Comparison of ENCODE assay signal across 28 cellular contexts in genomic region chr5:7983433-7983832, GRCh38.
"Had no signal": no experiment of that assay in that cellular context is flagged by ENCODE, and none has a peak within 500 bp of the region (broad histone marks: within the 10 kb centered on the region; RNA-seq: fewer than 3 reads in every experiment).

No MANE protein-coding gene starts in this region.

- H3K27ac ChIP-seq: esophagus muscularis mucosa, foreskin keratinocyte, left lung, ovary, prostate gland, thoracic aorta, vagina, VCaP had no signal

- H3K36me3 ChIP-seq: esophagus muscularis mucosa, left lung, ovary, prostate gland, thoracic aorta, vagina had no signal

- H3K27ac Mint-ChIP-seq: activated naive CD4-positive, alpha-beta T cell treated with anti-CD3 and anti-CD28 coated beads, Interleukin-2, amount 10 ng/mL, durations not matched to agents 7 days and 5 days; activated naive CD8-positive, alpha-beta T cell treated with anti-CD3 and anti-CD28 coated beads, Interleukin-2, amount 10 ng/mL, durations not matched to agents 7 days and 5 days; endodermal cell had no signal

- H3K4me2 ChIP-seq: smooth muscle cell had no signal

- H3K9me3 Mint-ChIP-seq: activated naive CD4-positive, alpha-beta T cell treated with anti-CD3 and anti-CD28 coated beads, Interleukin-2, amount 10 ng/mL, durations not matched to agents 7 days and 5 days; endodermal cell; nephron progenitor cell had no signal

- H3K27me3 Mint-ChIP-seq: activated naive CD4-positive, alpha-beta T cell treated with anti-CD3 and anti-CD28 coated beads, Interleukin-2, amount 10 ng/mL, durations not matched to agents 7 days and 5 days; activated naive CD8-positive, alpha-beta T cell treated with anti-CD3 and anti-CD28 coated beads, Interleukin-2, amount 10 ng/mL, durations not matched to agents 7 days and 5 days had no signal

- DNase-seq: activated CD4-positive, alpha-beta T cell treated with anti-CD3 and anti-CD28 coated beads for 48 hours; activated CD4-positive, alpha-beta T cell treated with anti-CD3 and anti-CD28 coated beads, Interleukin-2, amount 50 U/mL, for 48 hours; activated CD8-positive, alpha-beta memory T cell treated with anti-CD3 and anti-CD28 coated beads for 24 hours; activated gamma-delta T cell; activated naive CD4-positive, alpha-beta T cell treated with anti-CD3 and anti-CD28 coated beads, Interleukin-2, amount 10 ng/mL, durations not matched to agents 7 days and 5 days; activated naive CD8-positive, alpha-beta T cell treated with anti-CD3 and anti-CD28 coated beads, Interleukin-2, amount 10 ng/mL, durations not matched to agents 7 days and 5 days; caudate nucleus; endodermal cell; foreskin keratinocyte; left lung; mesendoderm; nephron progenitor cell; ovary; retina; stimulated activated CD4-positive, alpha-beta T cell treated with anti-CD3 and anti-CD28 coated beads, Interleukin-15, amount 100 ng/mL, for 24 hours; stimulated activated CD4-positive, alpha-beta T cell treated with anti-CD3 and anti-CD28 coated beads, Interleukin-2, amount 100 ng/mL, for 24 hours; stimulated activated naive CD4-positive, alpha-beta T cell treated with Interleukin-2 at 50 U/mL for 16 hours; trophoblast cell had no signal

- H3K4me3 ChIP-seq: esophagus muscularis mucosa, left lung, lung, ovary, prostate gland, smooth muscle cell, thoracic aorta, vagina had no signal

- H3K4me1 ChIP-seq: esophagus muscularis mucosa, foreskin keratinocyte, left lung, prostate gland, vagina had no signal

- H3K9me3 ChIP-seq: esophagus muscularis mucosa, left lung, ovary, prostate gland, thoracic aorta, vagina had no signal

- FAIRE-seq: islet of Langerhans, TTC549 had no signal

- H3K36me3 Mint-ChIP-seq: activated naive CD4-positive, alpha-beta T cell treated with anti-CD3 and anti-CD28 coated beads, Interleukin-2, amount 10 ng/mL, durations not matched to agents 7 days and 5 days; activated naive CD8-positive, alpha-beta T cell treated with anti-CD3 and anti-CD28 coated beads, Interleukin-2, amount 10 ng/mL, durations not matched to agents 7 days and 5 days had no signal

- H3K27me3 ChIP-seq: esophagus muscularis mucosa, foreskin keratinocyte, left lung, ovary, vagina had no signal

- ATAC-seq: activated CD4-positive, CD25-positive, alpha-beta regulatory T cell treated with anti-CD3 and anti-CD28 coated beads, Interleukin-2, amount 50 U/mL, for 24 hours; foreskin keratinocyte; left lung had no signal

- H3K4me1 Mint-ChIP-seq: activated naive CD4-positive, alpha-beta T cell treated with anti-CD3 and anti-CD28 coated beads, Interleukin-2, amount 10 ng/mL, durations not matched to agents 7 days and 5 days; activated naive CD8-positive, alpha-beta T cell treated with anti-CD3 and anti-CD28 coated beads, Interleukin-2, amount 10 ng/mL, durations not matched to agents 7 days and 5 days; endodermal cell; nephron progenitor cell had no signal

- H3K4me3 Mint-ChIP-seq: activated naive CD4-positive, alpha-beta T cell treated with anti-CD3 and anti-CD28 coated beads, Interleukin-2, amount 10 ng/mL, durations not matched to agents 7 days and 5 days; activated naive CD8-positive, alpha-beta T cell treated with anti-CD3 and anti-CD28 coated beads, Interleukin-2, amount 10 ng/mL, durations not matched to agents 7 days and 5 days; endodermal cell; nephron progenitor cell had no signal
